Comparison of ENCODE assay signal across 1 cellular context in the genomic region with DNA sequence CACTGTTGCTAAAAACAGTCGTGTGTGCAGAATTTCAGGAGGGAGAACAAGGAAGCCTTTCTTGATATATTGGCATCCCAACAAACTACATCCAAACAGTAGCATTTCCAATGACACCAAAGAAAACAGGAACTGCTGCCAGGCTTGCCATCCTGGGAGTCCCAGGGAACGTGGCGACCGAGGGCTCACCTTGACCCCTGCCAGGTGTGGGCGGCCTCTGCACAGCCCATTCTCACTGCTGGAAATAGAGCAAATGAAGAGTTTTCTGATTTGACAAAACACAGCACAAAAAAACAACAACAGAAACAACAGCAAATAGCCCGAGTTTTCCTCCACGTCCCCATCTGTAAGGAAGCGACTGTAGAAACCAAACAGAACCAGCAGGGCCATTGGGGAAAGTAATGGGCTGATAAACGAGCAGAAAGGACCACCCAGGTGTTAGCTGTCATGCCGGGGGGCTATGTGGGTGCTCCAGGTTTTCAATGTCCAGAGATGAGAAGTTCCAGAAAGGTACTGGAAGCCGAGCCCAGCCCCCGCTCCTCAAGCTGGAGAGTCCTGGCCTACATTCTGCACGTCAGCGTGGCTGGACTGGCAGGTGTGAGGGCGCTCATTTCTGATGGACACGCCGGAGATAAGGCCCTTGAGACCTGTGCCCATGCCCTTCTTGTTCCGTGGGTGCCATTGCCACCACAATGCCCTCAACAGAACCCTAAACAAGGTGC.
TF ChIP-seq lines count a peak whose summit lies in the region.

No MANE protein-coding gene starts in this region.

TF ChIP-seq in HEK293T, 16 proteins besides CTCF, POLR2A, EP300 and RAD21:
- no peak for TF ChIP-seq FOXM1 (IDR thresholded peaks at IDR 0.05; ENCODE audit: borderline replicate concordance)
- TF ChIP-seq HDGF (IDR thresholded peaks at IDR 0.05; ENCODE audit: borderline replicate concordance), result no peak
- TF ChIP-seq L3MBTL2 (conservative IDR thresholded peaks at IDR 0.05), result no peak
- TF ChIP-seq ELF4 (IDR thresholded peaks at IDR 0.05), result no peak
- no peak for TF ChIP-seq TARDBP (IDR thresholded peaks at IDR 0.05)
- no peak for TF ChIP-seq CTBP1 (IDR thresholded peaks at IDR 0.05; ENCODE audit: borderline replicate concordance)
- TF ChIP-seq FOXK2 (IDR thresholded peaks at IDR 0.05), result no peak
- TF ChIP-seq, protein P1, sequence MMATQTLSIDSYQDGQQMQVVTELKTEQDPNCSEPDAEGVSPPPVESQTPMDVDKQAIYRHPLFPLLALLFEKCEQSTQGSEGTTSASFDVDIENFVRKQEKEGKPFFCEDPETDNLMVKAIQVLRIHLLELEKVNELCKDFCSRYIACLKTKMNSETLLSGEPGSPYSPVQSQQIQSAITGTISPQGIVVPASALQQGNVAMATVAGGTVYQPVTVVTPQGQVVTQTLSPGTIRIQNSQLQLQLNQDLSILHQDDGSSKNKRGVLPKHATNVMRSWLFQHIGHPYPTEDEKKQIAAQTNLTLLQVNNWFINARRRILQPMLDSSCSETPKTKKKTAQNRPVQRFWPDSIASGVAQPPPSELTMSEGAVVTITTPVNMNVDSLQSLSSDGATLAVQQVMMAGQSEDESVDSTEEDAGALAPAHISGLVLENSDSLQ (IDR thresholded peaks at IDR 0.05), result no peak
- no peak for TF ChIP-seq ZNF384 (IDR thresholded peaks at IDR 0.05)
- no peak for TF ChIP-seq LEF1 (IDR thresholded peaks at IDR 0.05; ENCODE audit: borderline replicate concordance)
- no peak for TF ChIP-seq BHLHE40 (IDR thresholded peaks at IDR 0.05; ENCODE audit: borderline replicate concordance)
- no peak for TF ChIP-seq ARNT (IDR thresholded peaks at IDR 0.05)
- TF ChIP-seq SUZ12 (IDR thresholded peaks at IDR 0.05), result no peak
- TF ChIP-seq FOXA1 (IDR thresholded peaks at IDR 0.05), result no peak
- TF ChIP-seq SP1 (IDR thresholded peaks at IDR 0.05), result no peak
- TF ChIP-seq NFRKB (IDR thresholded peaks at IDR 0.05), result no peak
